9 cellular contexts compared by ENCODE assay signal in genomic region chr7:127629268-127629854, GRCh38. TPM values are rescaled to one million over a fixed set of nuclear protein-coding genes. Genes with fewer than 3 reads are reported as not detected.
DNase-seq lines count a peak whose midpoint lies in the region; ATAC-seq and TF ChIP-seq lines count a peak whose summit lies in the region.
"Had no signal": no experiment of that assay in that cellular context is flagged by ENCODE, and none has a peak within 500 bp of the region (broad histone marks: within the 10 kb centered on the region; RNA-seq: fewer than 3 reads in every experiment).

No MANE protein-coding gene starts in this region.

- H3K36me3 ChIP-seq in SU-DHL-6 (ENCODE audit: low read length): no peaks in the 10 kb centered on the region; the same call in 1 of the 2 replicates
- no peaks in the 10 kb centered on the region for H3K36me3 ChIP-seq in fibroblast of lung (ENCODE audit: control insufficient read depth, insufficient read depth, low read length)
- H3K36me3 ChIP-seq in suprapubic skin: no peaks in the 10 kb centered on the region

- H3F3A ChIP-seq in SU-DHL-6 (ENCODE audit: insufficient read depth): no peaks in the 10 kb centered on the region

- no peak for TF ChIP-seq EP300 in suprapubic skin (IDR thresholded peaks at IDR 0.05)

- H3K9ac ChIP-seq in SU-DHL-6 (ENCODE audit: low read length) (no peak overlapping the region), fibroblast of lung (ENCODE audit: insufficient read depth, low read length) (no peak overlapping the region)

- peak; percentile 63 for ATAC-seq in HG03066 (IDR thresholded peaks at IDR 0.05; ENCODE audit: low read depth, unreplicated experiment)

- no peak overlapping the region for H3K27ac ChIP-seq in SU-DHL-6 (ENCODE audit: low read depth, low read length)
- H3K27ac ChIP-seq in fibroblast of lung (ENCODE audit: insufficient read depth, low read length): no peak overlapping the region
- H3K27ac ChIP-seq in suprapubic skin: no peak overlapping the region

- no peaks in the 10 kb centered on the region for H3K4me1 ChIP-seq in fibroblast of lung (ENCODE audit: control insufficient read depth, extremely low read depth, insufficient read depth, low read length)
- no peaks in the 10 kb centered on the region for H3K4me1 ChIP-seq in suprapubic skin

- H2AFZ ChIP-seq in SU-DHL-6 (ENCODE audit: low read depth, low read length, severe bottlenecking): no peak overlapping the region
- no peak overlapping the region for H2AFZ ChIP-seq in fibroblast of lung (ENCODE audit: low read length)

- no peaks in the 10 kb centered on the region for H3K9me2 ChIP-seq in SU-DHL-6 (replicated peaks; ENCODE audit: insufficient read depth, low read length)

- peak; percentile 58 for TF ChIP-seq CTCF in SU-DHL-6 (IDR thresholded peaks at IDR 0.05; ENCODE audit: insufficient read depth, low read length, poor library complexity, severe bottlenecking)
- peak; percentile 33 to 47 for TF ChIP-seq CTCF in fibroblast of lung (conservative IDR thresholded peaks at IDR 0.05 in 1 of 2, IDR thresholded peaks at IDR 0.05 in 1 of 2; ENCODE audit: low read depth in 1 of 2, low read length in 2 of 2)
- no peak for TF ChIP-seq CTCF in suprapubic skin (IDR thresholded peaks at IDR 0.05)

- H3K27me3 ChIP-seq in SU-DHL-6 (ENCODE audit: low read length) (no peaks in the 10 kb centered on the region), fibroblast of lung (ENCODE audit: control insufficient read depth, insufficient read depth, low read length) (no peaks in the 10 kb centered on the region), suprapubic skin (no peaks in the 10 kb centered on the region)

- H4K20me1 ChIP-seq in SU-DHL-6 (ENCODE audit: low read depth, low read length): no peaks in the 10 kb centered on the region
- H4K20me1 ChIP-seq in fibroblast of lung (ENCODE audit: control insufficient read depth, extremely low read depth, insufficient read depth, low read length): no peaks in the 10 kb centered on the region

- H3K79me2 ChIP-seq in SU-DHL-6 (ENCODE audit: insufficient read depth, low read length): no peaks in the 10 kb centered on the region
- no peaks in the 10 kb centered on the region for H3K79me2 ChIP-seq in fibroblast of lung (ENCODE audit: control insufficient read depth, insufficient read depth, low read length)

- H3K4me3 ChIP-seq in SU-DHL-6 (ENCODE audit: insufficient read depth, low read length, poor library complexity, severe bottlenecking) (no peak overlapping the region), fibroblast of lung (replicated peaks in 1 of 4; ENCODE audit: control extremely low read depth in 1 of 4, insufficient read depth in 1 of 4, low read depth in 3 of 4, low read length in 4 of 4) (no peak overlapping the region), suprapubic skin (no peak overlapping the region)

- H3K9me3 ChIP-seq in SU-DHL-6 (ENCODE audit: insufficient read depth, low read length) (no peaks in the 10 kb centered on the region), fibroblast of lung (ENCODE audit: control insufficient read depth, insufficient read depth, low read depth, low read length) (no peaks in the 10 kb centered on the region), suprapubic skin (no peaks in the 10 kb centered on the region)

- peak in 4 of 6 experiments; percentile 2 to 18 (median 8) for DNase-seq in stimulated activated naive CD4-positive, alpha-beta T cell (lab: John Stamatoyannopoulos, UW)
- no peak for DNase-seq in stimulated activated naive CD4-positive, alpha-beta T cell treated with Interleukin-2 at 50 U/mL for 16 hours (lab: John Stamatoyannopoulos, UW)
- no peak for DNase-seq in fibroblast of lung (ENCODE audit: low read depth in 2 of 2)
- peak; percentile 34 to 55 for DNase-seq in stimulated activated CD4-positive, alpha-beta T cell treated with anti-CD3 and anti-CD28 coated beads, Interleukin-2, amount 100 ng/mL, for 24 hours
- no peak for DNase-seq in suprapubic skin (ENCODE audit: low spot score in 2 of 2)
- no peak for DNase-seq in HK-2 (ENCODE audit: unreplicated experiment)

- TF ChIP-seq POLR2A in suprapubic skin (IDR thresholded peaks at IDR 0.05): no peak

- H3K4me2 ChIP-seq in SU-DHL-6 (ENCODE audit: low read depth, low read length, poor library complexity, severe bottlenecking): no peak overlapping the region
- no peak overlapping the region for H3K4me2 ChIP-seq in fibroblast of lung (ENCODE audit: extremely low read depth, insufficient read depth, low read length)

- 24% methylated on average over 5 of the region's 5 CpGs for WGBS in suprapubic skin

RNA-seq across cellular contexts. Expression of gene PAX4, which starts 11.4 kb away (rescaled TPM):
- total RNA-seq in fibroblast of lung (not detected in 2 replicates), suprapubic skin (not detected)
- polyA plus RNA-seq in fibroblast of lung: not detected in 2 replicates
- not detected in 2 replicates for polyA plus RNA-seq in fibroblast of lung (2012)
- polyA minus RNA-seq in fibroblast of lung (ENCODE audit: low replicate concordance): not detected in 2 replicates
- total RNA-seq: aorta had no signal
- polyA plus RNA-seq: aorta had no signal

RNA-seq across cellular contexts. Expression of gene SND1, which starts 22.6 kb away (rescaled TPM):
- total RNA-seq in fibroblast of lung: 172 and 174 TPM in 2 replicates
- polyA plus RNA-seq in fibroblast of lung: 137 and 166 TPM in 2 replicates
- 179 and 208 TPM in 2 replicates for polyA plus RNA-seq in fibroblast of lung (2012)
- 232 and 237 TPM in 2 replicates for polyA minus RNA-seq in fibroblast of lung (ENCODE audit: low replicate concordance)
- total RNA-seq in suprapubic skin: 10 to 100 TPM; 72.2 to 99.8 (median 77.2) TPM

RNA-seq across cellular contexts. Expression of gene FSCN3, which starts 35.8 kb away (rescaled TPM):
- total RNA-seq in fibroblast of lung (1.2 and 1.3 TPM in 2 replicates), suprapubic skin (1 to 10 TPM in 3 of 4 donors, under 1 TPM in 1; 0.89 to 4.3 (median 3.8) TPM)
- 0.84 and 1.6 TPM in 2 replicates for polyA plus RNA-seq in fibroblast of lung
- polyA plus RNA-seq in fibroblast of lung (2012): not detected in 2 replicates
- not detected in 2 replicates for polyA minus RNA-seq in fibroblast of lung (ENCODE audit: low replicate concordance)
- polyA plus RNA-seq: aorta had no signal

RNA-seq across cellular contexts. Expression of gene ARF5, which starts 41.1 kb away (rescaled TPM):
- total RNA-seq in fibroblast of lung (105 and 113 TPM in 2 replicates), suprapubic skin (100 to 1,000 TPM; 121 to 235 (median 220) TPM)
- 185 and 214 TPM in 2 replicates for polyA plus RNA-seq in fibroblast of lung
- 188 and 200 TPM in 2 replicates for polyA plus RNA-seq in fibroblast of lung (2012)
- 101 and 182 TPM in 2 replicates for polyA minus RNA-seq in fibroblast of lung (ENCODE audit: low replicate concordance)

RNA-seq across cellular contexts. Expression of gene GCC1, which starts 44.0 kb away (rescaled TPM):
- total RNA-seq in fibroblast of lung (38.8 and 39.0 TPM in 2 replicates), suprapubic skin (10 to 100 TPM; 17.8 to 27.7 (median 20.5) TPM)
- 7.6 and 8.0 TPM in 2 replicates for polyA plus RNA-seq in fibroblast of lung
- 10.7 and 11.5 TPM in 2 replicates for polyA plus RNA-seq in fibroblast of lung (2012)
- polyA minus RNA-seq in fibroblast of lung (ENCODE audit: low replicate concordance): 8.9 and 10.1 TPM in 2 replicates

Comparison
In these comparisons a context has a peak if more than half of its experiments do, and no peak if none do; other contexts are left out.
1. DNase-seq: peak in stimulated activated naive CD4-positive, alpha-beta T cell (4 of 6) and stimulated activated CD4-positive, alpha-beta T cell treated with anti-CD3 and anti-CD28 coated beads, Interleukin-2, amount 100 ng/mL, for 24 hours (2 of 2); none in stimulated activated naive CD4-positive, alpha-beta T cell treated with Interleukin-2 at 50 U/mL for 16 hours (single experiment), fibroblast of lung (0 of 2), suprapubic skin (0 of 2) and HK-2 (single experiment).
2. CTCF ChIP-seq: peak in SU-DHL-6 (single experiment) and fibroblast of lung (2 of 2); none in suprapubic skin (0 of 2).